In the genomic region with DNA sequence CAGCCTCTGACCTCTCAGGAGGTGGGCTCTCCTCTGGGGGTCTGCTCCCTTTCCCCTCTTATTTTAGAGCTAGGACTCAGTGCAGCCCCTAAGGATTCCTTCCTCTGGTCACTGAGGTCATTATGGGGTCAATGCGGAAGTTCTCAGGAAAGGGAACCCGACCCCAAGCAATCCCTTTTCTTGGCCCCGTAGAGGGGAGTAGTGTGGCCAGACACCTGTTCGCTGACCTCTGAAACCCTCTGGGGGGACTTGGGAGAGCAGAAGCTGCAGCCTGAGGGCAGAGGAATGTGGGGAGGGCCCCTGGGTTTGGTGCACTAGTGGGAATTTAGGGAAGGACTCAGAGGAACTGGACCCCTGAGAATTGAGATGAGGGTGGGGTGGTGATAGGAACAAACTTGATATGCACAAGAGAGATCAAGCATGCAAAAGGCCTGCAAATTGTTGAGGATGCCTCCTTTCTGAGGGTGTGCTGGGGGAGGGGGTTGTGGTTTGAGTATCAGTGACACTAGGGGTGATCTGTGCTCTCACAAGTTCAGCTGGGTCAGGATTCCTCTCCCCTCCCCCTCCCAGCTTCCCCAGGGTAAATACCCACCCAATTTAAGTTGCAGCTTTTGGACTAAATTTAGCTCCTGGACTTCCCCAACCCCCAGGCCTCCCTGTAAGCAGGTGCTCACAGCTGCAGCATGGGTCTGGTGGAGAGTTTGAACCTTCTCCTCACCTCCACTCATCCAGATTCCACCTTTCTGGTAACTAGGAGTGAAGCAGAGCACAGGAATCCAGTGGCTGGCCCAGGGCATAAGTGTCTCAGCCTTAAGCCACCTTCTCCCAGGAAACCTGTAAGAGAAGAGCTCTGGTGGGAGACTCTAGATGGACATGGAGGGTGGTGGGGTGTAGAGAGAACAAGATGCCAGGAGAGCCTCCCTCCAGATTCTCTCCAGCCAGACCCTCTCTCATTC, we compare ENCODE assay signal across 8 cellular contexts. TPM values are rescaled to one million over a fixed set of nuclear protein-coding genes. Genes with fewer than 3 reads are reported as not detected.
DNase-seq lines count a peak whose midpoint lies in the region; ATAC-seq and TF ChIP-seq lines count a peak whose summit lies in the region.

No MANE protein-coding gene starts in this region.

- peak; percentile 42 for ATAC-seq in GM18517 (IDR thresholded peaks at IDR 0.05; ENCODE audit: unreplicated experiment)
- ATAC-seq in HG02798 (IDR thresholded peaks at IDR 0.05; ENCODE audit: poor library complexity, unreplicated experiment): peak; percentile 47
- ATAC-seq in lung (ENCODE audit: insufficient read depth, low FRiP score): no peak
- peak; percentile 48 for ATAC-seq in stimulated activated effector memory CD8-positive, alpha-beta T cell treated with anti-CD3 and anti-CD28 coated beads, Interleukin-12 subunit alpha, Interleukin-12 subunit beta, amount 100 ng/mL, for 72 hours

- H3K4me1 ChIP-seq in SJCRH30: peaks cover 24% of the 10 kb centered on the region
- H3K4me1 ChIP-seq in lung (ENCODE audit: control insufficient read depth in 2 of 2, insufficient read depth in 2 of 2, low read length in 2 of 2): peaks cover 25 to 42% of the 10 kb centered on the region in 2 donors

- peak overlapping the region; percentile 97 for H3K27ac Mint-ChIP-seq in stimulated activated effector memory CD8-positive, alpha-beta T cell treated with anti-CD3 and anti-CD28 coated beads, Interleukin-12 subunit alpha, Interleukin-12 subunit beta, amount 100 ng/mL, for 72 hours

- H3K36me3 Mint-ChIP-seq in stimulated activated effector memory CD8-positive, alpha-beta T cell treated with anti-CD3 and anti-CD28 coated beads, Interleukin-12 subunit alpha, Interleukin-12 subunit beta, amount 100 ng/mL, for 72 hours: peaks cover 55% of the 10 kb centered on the region

- H3K4me1 Mint-ChIP-seq in stimulated activated effector memory CD8-positive, alpha-beta T cell treated with anti-CD3 and anti-CD28 coated beads, Interleukin-12 subunit alpha, Interleukin-12 subunit beta, amount 100 ng/mL, for 72 hours: peaks cover 71% of the 10 kb centered on the region

- H3K36me3 ChIP-seq in SJCRH30 (no peaks in the 10 kb centered on the region), lung (ENCODE audit: control insufficient read depth in 2 of 2, insufficient read depth in 2 of 2, low read length in 2 of 2) (peaks cover 0 to 7% of the 10 kb centered on the region in 2 donors)

- 3 to 10% methylated on average over 4 of the region's 4 CpGs for WGBS in lung, 2 donors

- DNase-seq in SJCRH30: peak; percentile 57 to 58
- DNase-seq in lung (ENCODE audit: low spot score): no peak
- peak; percentile 49 to 87 for DNase-seq in stimulated activated effector memory CD8-positive, alpha-beta T cell treated with anti-CD3 and anti-CD28 coated beads, Interleukin-12 subunit alpha, Interleukin-12 subunit beta, amount 100 ng/mL, for 72 hours (ENCODE audit: low spot score in 2 of 2)
- no peak for DNase-seq in NCI-H748 treated with DMSO at 0.1 percent for 48 hours (lab: John Stamatoyannopoulos, UW)
- no peak for DNase-seq in nucleus accumbens (lab: John Stamatoyannopoulos, UW)

- no peaks in the 10 kb centered on the region for H3K9me3 ChIP-seq in SJCRH30 (replicated peaks)
- no peaks in the 10 kb centered on the region for H3K9me3 ChIP-seq in lung (ENCODE audit: control insufficient read depth in 2 of 2, insufficient read depth in 1 of 2, low read length in 1 of 2)

- no peak for TF ChIP-seq CTCF in lung (IDR thresholded peaks at IDR 0.05; ENCODE audit: control extremely low read depth, extremely low read depth)

- no peaks in the 10 kb centered on the region for H3K27me3 ChIP-seq in SJCRH30
- no peaks in the 10 kb centered on the region for H3K27me3 ChIP-seq in lung (ENCODE audit: control insufficient read depth, insufficient read depth)

- no peaks in the 10 kb centered on the region for H3K9me3 Mint-ChIP-seq in stimulated activated effector memory CD8-positive, alpha-beta T cell treated with anti-CD3 and anti-CD28 coated beads, Interleukin-12 subunit alpha, Interleukin-12 subunit beta, amount 100 ng/mL, for 72 hours

- peak overlapping the region; percentile 88 for H3K4me3 Mint-ChIP-seq in stimulated activated effector memory CD8-positive, alpha-beta T cell treated with anti-CD3 and anti-CD28 coated beads, Interleukin-12 subunit alpha, Interleukin-12 subunit beta, amount 100 ng/mL, for 72 hours

- H3K27ac ChIP-seq in SJCRH30 (peak overlapping the region; percentile 75), angular gyrus (ENCODE audit: low read depth, low read length) (peak overlapping the region; percentile 98), lung (ENCODE audit: low read depth in 1 of 2, low read length in 1 of 2) (peak overlapping the region; percentile 96 to 99)

- H3K4me3 ChIP-seq in SJCRH30 (peak overlapping the region; percentile 58), lung (no peak overlapping the region)

RNA-seq across cellular contexts. Expression of a gene that starts 13.5 kb away (rescaled TPM):
- total RNA-seq in SJCRH30 (2014; rRNA removed; shearing (Covaris generic)): not detected in 2 replicates
- total RNA-seq in lung: 100 to 1,000 TPM in 1 of 2 donors, 10 to 100 TPM in 1; 23.2 to 104 TPM
- 10 to 100 TPM; 36.4 to 59.5 TPM for polyA plus RNA-seq in lung

RNA-seq across cellular contexts. Expression of a gene that starts 16.7 kb away (rescaled TPM):
- total RNA-seq in SJCRH30 (2014; rRNA removed; shearing (Covaris generic)): 99.4 and 104 TPM in 2 replicates
- total RNA-seq in lung: 100 to 1,000 TPM; 293 to 336 TPM
- 100 to 1,000 TPM; 109 to 307 TPM for polyA plus RNA-seq in lung

RNA-seq across cellular contexts. Expression of a gene that starts 47.1 kb away (rescaled TPM):
- 0.28 TPM in 1 of 2 replicates, not detected in the other for total RNA-seq in SJCRH30 (2014; rRNA removed; shearing (Covaris generic))
- total RNA-seq in lung: not detected
- polyA plus RNA-seq in lung: under 1 TPM in 1 of 2 donors, not detected in 1; 0.09 TPM

RNA-seq across cellular contexts. Expression of a gene that starts 54.8 kb away (rescaled TPM):
- total RNA-seq in SJCRH30 (2014; rRNA removed; shearing (Covaris generic)): 5.0 TPM in 2 replicates
- total RNA-seq in lung: 10 to 100 TPM in 1 of 2 donors, 1 to 10 TPM in 1; 1.2 to 20.0 TPM
- 10 to 100 TPM in 1 of 2 donors, 1 to 10 TPM in 1; 9.0 to 12.3 TPM for polyA plus RNA-seq in lung

Comparison
In these comparisons a context has a peak if more than half of its experiments do, and no peak if none do; other contexts are left out.
1. DNase-seq: peak in SJCRH30 (2 of 2) and stimulated activated effector memory CD8-positive, alpha-beta T cell treated with anti-CD3 and anti-CD28 coated beads, Interleukin-12 subunit alpha, Interleukin-12 subunit beta, amount 100 ng/mL, for 72 hours (2 of 2); none in lung (single experiment), NCI-H748 treated with DMSO at 0.1 percent for 48 hours (single experiment) and nucleus accumbens (0 of 56).
2. RNA of a gene that starts 13.5 kb away (total RNA-seq): 23.2 to 104 TPM in lung; not detected in SJCRH30; every median in the first group is over 10 times any median in the second.
3. Peak in every context shown above with its lines, with median percentiles within 50 percentile points of each other: H3K27ac ChIP-seq.